In the genomic region with DNA sequence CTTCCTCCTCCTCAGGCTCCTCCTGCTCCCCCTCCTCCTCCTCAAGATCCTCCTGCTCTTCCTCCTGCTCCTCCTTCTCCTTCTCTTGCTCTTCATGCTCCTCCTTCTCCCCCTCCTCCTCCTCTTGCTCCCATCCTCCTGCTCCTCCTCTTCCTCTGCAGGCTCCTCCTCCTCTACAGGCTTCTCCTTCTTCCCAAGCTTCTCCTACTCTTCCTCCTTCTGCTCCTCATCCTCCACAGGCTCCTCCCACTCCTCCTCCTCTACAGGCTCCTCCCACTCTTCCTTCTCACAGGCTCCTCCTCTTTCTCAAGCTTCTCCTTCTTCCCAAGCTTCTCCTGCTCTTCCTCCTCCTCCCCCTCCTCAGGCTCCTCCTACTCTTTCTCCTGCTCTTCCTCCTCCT, we compare ENCODE assay signal across 30 cellular contexts. TPM values are rescaled to one million over a fixed set of nuclear protein-coding genes. Genes with fewer than 3 reads are reported as not detected.
"Had no signal": no experiment of that assay in that cellular context is flagged by ENCODE, and none has a peak within 500 bp of the region (broad histone marks: within the 10 kb centered on the region; RNA-seq: fewer than 3 reads in every experiment).

No MANE protein-coding gene starts in this region.

- H3K9me3 ChIP-seq: colonic mucosa, esophagus muscularis mucosa, gastroesophageal sphincter, neutrophil, prostate gland, sigmoid colon, testis, tibial artery had no signal

- DNase-seq: colonic mucosa; effector CD8-positive, alpha-beta T cell; foreskin keratinocyte; heart left ventricle; natural killer cell; right cardiac atrium; sigmoid colon; stimulated activated CD4-positive, alpha-beta T cell treated with anti-CD3 and anti-CD28 coated beads, Interleukin-2, amount 100 ng/mL, for 24 hours; stimulated activated CD4-positive, alpha-beta T cell treated with anti-CD3 and anti-CD28 coated beads, Interleukin-4, amount 100 ng/mL, for 24 hours; stimulated activated naive CD8-positive, alpha-beta T cell treated with anti-CD3 and anti-CD28 coated beads, Interleukin-15, Interleukin-2, amounts not matched to agents 100 U/mL and 50 U/mL, for 24 hours; substantia nigra; testis; tibial artery had no signal

- H3K27me3 ChIP-seq: colonic mucosa, foreskin keratinocyte, neutrophil, testis had no signal

- H3K4me1 ChIP-seq: colonic mucosa, esophagus muscularis mucosa, gastroesophageal sphincter, heart left ventricle, prostate gland, sigmoid colon, testis, tibial artery had no signal

- H3K4me3 Mint-ChIP-seq: dendritic cell treated with granulocyte-macrophage colony-stimulating factor and Interleukin-4, amounts not matched to agents 40 ng/mL and 50 ng/mL, for 4 days; memory B cell; natural killer cell; stimulated activated memory B cell treated with anti-CD40 and anti-IgM and Interleukin-4, amounts not matched to agents 10 μg/mL and 1 μg/mL and 100 μg/mL, for 72 hours; type B pancreatic cell had no signal

- ATAC-seq: foreskin keratinocyte; gastroesophageal sphincter; heart left ventricle; left lobe of liver; natural killer cell; right cardiac atrium; stimulated activated memory B cell treated with anti-CD40 and anti-IgM and Interleukin-4, amounts not matched to agents 10 μg/mL and 1 μg/mL and 100 μg/mL, for 72 hours; stimulated activated naive CD8-positive, alpha-beta T cell treated with anti-CD3 and anti-CD28 coated beads, Interleukin-15, Interleukin-2, amounts not matched to agents 100 U/mL and 50 U/mL, for 24 hours had no signal

- H3K4me2 ChIP-seq: hepatocyte had no signal

- H3K36me3 ChIP-seq: colonic mucosa, esophagus muscularis mucosa, gastroesophageal sphincter, heart left ventricle, neutrophil, prostate gland, sigmoid colon, tibial artery had no signal

- H3K36me3 Mint-ChIP-seq: memory B cell; natural killer cell; stimulated activated memory B cell treated with anti-CD40 and anti-IgM and Interleukin-4, amounts not matched to agents 10 μg/mL and 1 μg/mL and 100 μg/mL, for 72 hours; type B pancreatic cell had no signal

- H3K9me3 Mint-ChIP-seq: natural killer cell, type B pancreatic cell had no signal

- H3K27ac Mint-ChIP-seq: dendritic cell treated with granulocyte-macrophage colony-stimulating factor and Interleukin-4, amounts not matched to agents 40 ng/mL and 50 ng/mL, for 4 days; memory B cell; natural killer cell; stimulated activated memory B cell treated with anti-CD40 and anti-IgM and Interleukin-4, amounts not matched to agents 10 μg/mL and 1 μg/mL and 100 μg/mL, for 72 hours had no signal

- H2AFZ ChIP-seq: hepatocyte had no signal

- H3K79me2 ChIP-seq: hepatocyte had no signal

- H3K4me3 ChIP-seq: colonic mucosa, esophagus muscularis mucosa, gastroesophageal sphincter, heart left ventricle, hepatocyte, lung, prostate gland, sigmoid colon, testis, tibial artery had no signal

- H3K4me1 Mint-ChIP-seq: memory B cell; stimulated activated memory B cell treated with anti-CD40 and anti-IgM and Interleukin-4, amounts not matched to agents 10 μg/mL and 1 μg/mL and 100 μg/mL, for 72 hours had no signal

RNA-seq across cellular contexts. Expression of gene WNT7A, which starts 47.7 kb away (rescaled TPM):
- total RNA-seq: colonic mucosa, endothelial cell of umbilical vein, esophagus muscularis mucosa, fibroblast of lung, heart left ventricle, left lobe of liver, liver, osteoblast, right cardiac atrium, sigmoid colon, skeletal muscle tissue, urinary bladder had no signal
